In the genomic region with DNA sequence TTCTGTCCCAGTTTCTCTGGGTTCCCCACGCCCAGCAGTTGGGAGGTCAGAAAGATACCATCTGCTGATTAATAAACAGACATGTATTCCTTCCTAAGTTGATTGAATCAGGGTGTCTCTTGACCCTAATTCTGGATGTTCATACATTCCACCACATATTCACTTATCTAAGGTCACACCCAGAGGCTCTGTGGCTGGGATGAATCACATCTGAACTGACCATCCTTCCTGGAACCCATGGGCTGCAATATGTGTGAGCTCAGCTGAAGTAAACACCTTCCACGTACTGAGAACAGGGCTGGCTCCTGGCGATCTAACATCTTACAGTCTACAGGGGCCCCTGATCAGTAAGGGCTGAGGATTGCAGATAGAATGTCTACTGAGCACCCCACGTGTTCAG, we compare ENCODE assay signal across 18 cellular contexts. TPM values are rescaled to one million over a fixed set of nuclear protein-coding genes. Genes with fewer than 3 reads are reported as not detected.
DNase-seq lines count a peak whose midpoint lies in the region; ATAC-seq, FAIRE-seq and TF ChIP-seq lines count a peak whose summit lies in the region.
"Had no signal": no experiment of that assay in that cellular context is flagged by ENCODE, and none has a peak within 500 bp of the region (broad histone marks: within the 10 kb centered on the region; RNA-seq: fewer than 3 reads in every experiment).

No MANE protein-coding gene starts in this region.

- no peak overlapping the region for H3K4me3 ChIP-seq in choroid plexus epithelial cell (ENCODE audit: low read depth, low read length)
- H3K4me3 ChIP-seq: heart left ventricle, thoracic aorta had no signal

- H3K36me3 Mint-ChIP-seq in stimulated activated effector memory CD8-positive, alpha-beta T cell treated with anti-CD3 and anti-CD28 coated beads, Interleukin-12 subunit alpha, Interleukin-12 subunit beta, amount 100 ng/mL, for 72 hours = no peaks in the 10 kb centered on the region
- H3K36me3 Mint-ChIP-seq in osteocyte (ENCODE audit: unreplicated experiment) = no peaks in the 10 kb centered on the region

- no peaks in the 10 kb centered on the region for H3K9me3 Mint-ChIP-seq in stimulated activated effector memory CD8-positive, alpha-beta T cell treated with anti-CD3 and anti-CD28 coated beads, Interleukin-12 subunit alpha, Interleukin-12 subunit beta, amount 100 ng/mL, for 72 hours
- no peaks in the 10 kb centered on the region for H3K9me3 Mint-ChIP-seq in osteocyte (ENCODE audit: unreplicated experiment)
- H3K9me3 Mint-ChIP-seq: activated CD4-positive, alpha-beta memory T cell treated with anti-CD3 and anti-CD28 coated beads, Interleukin-2, amount 10 ng/mL, durations not matched to agents 7 days and 5 days had no signal

- DNase-seq in RCC 7860 (ENCODE audit: low spot score) = peak; percentile 78
- peak; percentile 92 for DNase-seq in choroid plexus epithelial cell (ENCODE audit: low read depth)
- peak; percentile 85 for DNase-seq in iris pigment epithelial cell (ENCODE audit: low read depth)
- no peak for DNase-seq in stimulated activated effector memory CD8-positive, alpha-beta T cell treated with anti-CD3 and anti-CD28 coated beads, Interleukin-12 subunit alpha, Interleukin-12 subunit beta, amount 100 ng/mL, for 72 hours (ENCODE audit: low spot score in 2 of 2)
- DNase-seq in NCI-H446 treated with DMSO at 0.1 percent for 48 hours (lab: John Stamatoyannopoulos, UW) = no peak
- no peak for DNase-seq in NCI-H2081 treated with DMSO at 0.1 percent for 48 hours (lab: John Stamatoyannopoulos, UW)
- DNase-seq in osteocyte (ENCODE audit: extremely low spot score, unreplicated experiment) = no peak
- DNase-seq: activated CD4-positive, alpha-beta memory T cell treated with anti-CD3 and anti-CD28 coated beads, Interleukin-2, amount 10 ng/mL, durations not matched to agents 7 days and 5 days; BE2C; heart left ventricle; NCI-H1694 treated with DMSO at 0.1 percent for 48 hours; NCI-H510A; SW 1271 had no signal

- no peaks in the 10 kb centered on the region for H3K4me1 Mint-ChIP-seq in stimulated activated effector memory CD8-positive, alpha-beta T cell treated with anti-CD3 and anti-CD28 coated beads, Interleukin-12 subunit alpha, Interleukin-12 subunit beta, amount 100 ng/mL, for 72 hours
- H3K4me1 Mint-ChIP-seq in osteocyte (ENCODE audit: unreplicated experiment) = no peaks in the 10 kb centered on the region
- H3K4me1 Mint-ChIP-seq: activated CD4-positive, alpha-beta memory T cell treated with anti-CD3 and anti-CD28 coated beads, Interleukin-2, amount 10 ng/mL, durations not matched to agents 7 days and 5 days had no signal

- H3K4me3 Mint-ChIP-seq in stimulated activated effector memory CD8-positive, alpha-beta T cell treated with anti-CD3 and anti-CD28 coated beads, Interleukin-12 subunit alpha, Interleukin-12 subunit beta, amount 100 ng/mL, for 72 hours = no peak overlapping the region
- no peak overlapping the region for H3K4me3 Mint-ChIP-seq in osteocyte (ENCODE audit: unreplicated experiment)
- H3K4me3 Mint-ChIP-seq: activated CD4-positive, alpha-beta memory T cell treated with anti-CD3 and anti-CD28 coated beads, Interleukin-2, amount 10 ng/mL, durations not matched to agents 7 days and 5 days had no signal

- TF ChIP-seq CTCF in choroid plexus epithelial cell (conservative IDR thresholded peaks at IDR 0.05; ENCODE audit: low read depth, low read length) = no peak
- no peak for TF ChIP-seq CTCF in osteocyte (IDR thresholded peaks at IDR 0.05)

- peaks cover 44% of the 10 kb centered on the region for H3K27me3 Mint-ChIP-seq in osteocyte (ENCODE audit: unreplicated experiment)

- peak; percentile 11 for ATAC-seq in stimulated activated effector memory CD8-positive, alpha-beta T cell treated with anti-CD3 and anti-CD28 coated beads, Interleukin-12 subunit alpha, Interleukin-12 subunit beta, amount 100 ng/mL, for 72 hours
- ATAC-seq in GM18858 (IDR thresholded peaks at IDR 0.05; ENCODE audit: unreplicated experiment) = no peak

- FAIRE-seq in RCC 7860 (lab: Jason Lieb, UNC) = peak; percentile 91
- FAIRE-seq: HTR-8/SVneo had no signal

- H3K27ac Mint-ChIP-seq in stimulated activated effector memory CD8-positive, alpha-beta T cell treated with anti-CD3 and anti-CD28 coated beads, Interleukin-12 subunit alpha, Interleukin-12 subunit beta, amount 100 ng/mL, for 72 hours = no peak overlapping the region
- H3K27ac Mint-ChIP-seq in osteocyte (ENCODE audit: unreplicated experiment) = no peak overlapping the region
- H3K27ac Mint-ChIP-seq: activated CD4-positive, alpha-beta memory T cell treated with anti-CD3 and anti-CD28 coated beads, Interleukin-2, amount 10 ng/mL, durations not matched to agents 7 days and 5 days had no signal

RNA-seq across cellular contexts. Expression of gene TRABD2B, which starts 20.5 kb away (rescaled TPM):
- not detected in 2 replicates for total RNA-seq in osteocyte
- total RNA-seq: activated CD4-positive, alpha-beta memory T cell treated with anti-CD3 and anti-CD28 coated beads, Interleukin-2, amount 10 ng/mL, durations not matched to agents 7 days and 5 days; M059J; myocyte had no signal

Comparison
In these comparisons a context has a peak if more than half of its experiments do, and no peak if none do; other contexts are left out.
1. DNase-seq: peak in RCC 7860 (single experiment), choroid plexus epithelial cell (single experiment) and iris pigment epithelial cell (single experiment); none in stimulated activated effector memory CD8-positive, alpha-beta T cell treated with anti-CD3 and anti-CD28 coated beads, Interleukin-12 subunit alpha, Interleukin-12 subunit beta, amount 100 ng/mL, for 72 hours (0 of 2), NCI-H446 treated with DMSO at 0.1 percent for 48 hours (single experiment), NCI-H2081 treated with DMSO at 0.1 percent for 48 hours (single experiment) and osteocyte (single experiment).